Comparison of ENCODE assay signal across 23 cellular contexts in the genomic region with DNA sequence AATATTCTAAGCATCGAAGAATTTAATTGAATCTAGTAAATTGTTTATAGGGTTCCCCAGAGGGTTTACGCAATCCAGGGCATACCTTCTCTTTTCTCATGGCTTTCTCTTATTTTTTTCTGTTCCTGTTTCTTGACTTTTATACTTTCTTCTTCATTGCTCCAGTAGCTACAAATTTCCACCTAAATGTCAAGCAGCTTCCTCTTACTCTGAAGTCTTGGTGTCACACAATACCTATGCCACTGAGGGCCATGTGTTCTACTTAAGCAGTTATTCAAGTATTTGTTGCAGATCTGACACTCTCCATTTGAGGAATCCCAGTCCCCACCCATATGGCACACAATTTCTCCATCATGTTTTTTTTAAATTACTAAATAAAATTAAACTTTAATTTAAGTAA.
"Had no signal": no experiment of that assay in that cellular context is flagged by ENCODE, and none has a peak within 500 bp of the region (broad histone marks: within the 10 kb centered on the region; RNA-seq: fewer than 3 reads in every experiment).

No MANE protein-coding gene starts in this region.

- H3K4me3 ChIP-seq: ascending aorta, cardiac muscle cell, K562 had no signal

- ATAC-seq: activated CD8-positive, alpha-beta T cell treated with anti-CD3 and anti-CD28 coated beads, Interleukin-2, amount 10 ng/mL, durations not matched to agents 7 days and 5 days; K562 had no signal

- H3K4me1 ChIP-seq: ascending aorta had no signal

- FAIRE-seq: K562, TTC549 had no signal

- H3K36me3 ChIP-seq: ascending aorta, cardiac muscle cell had no signal

- H3K9me3 ChIP-seq: ascending aorta had no signal

- H3K27me3 ChIP-seq: ascending aorta, cardiac muscle cell had no signal

- DNase-seq: activated CD4-positive, alpha-beta T cell treated with anti-CD3 and anti-CD28 coated beads, Interleukin-2, amount 10 ng/mL, durations not matched to agents 24 days and 14 days; activated CD4-positive, alpha-beta T cell treated with anti-CD3 and anti-CD28 coated beads, Interleukin-2, amount 50 U/mL, for 4 hours; activated CD8-positive, alpha-beta T cell treated with anti-CD3 and anti-CD28 coated beads, Interleukin-2, amount 10 ng/mL, durations not matched to agents 7 days and 5 days; activated gamma-delta T cell; activated naive CD4-positive, alpha-beta T cell treated with Interleukin-2 at 50 U/mL for 16 hours; activated naive CD8-positive, alpha-beta T cell treated with anti-CD3 and anti-CD28 coated beads, Interleukin-2, amount 10 ng/mL, durations not matched to agents 7 days and 5 days; activated T-cell treated with anti-CD3 and anti-CD28 coated beads, Interleukin-2, amount 50 U/mL, for 24 hours; amygdala; cerebellar nuclear complex; Karpas-422; NCI-H1048; NCI-H1105 treated with DMSO at 0.1 percent for 48 hours; NCI-H1436; NCI-H1694; NCI-H1930; NCI-H345; NCI-H524 treated with DMSO at 0.1 percent for 48 hours; Right ventricle myocardium superior; T1000 had no signal

- H3K27ac ChIP-seq: ascending aorta, cardiac muscle cell had no signal
